10 cellular contexts compared by ENCODE assay signal in genomic region chr19:8343483-8343844, GRCh38. TPM values are rescaled to one million over a fixed set of nuclear protein-coding genes. Genes with fewer than 3 reads are reported as not detected.
DNase-seq lines count a peak whose midpoint lies in the region; ATAC-seq and TF ChIP-seq lines count a peak whose summit lies in the region.
"Had no signal": no experiment of that assay in that cellular context is flagged by ENCODE, and none has a peak within 500 bp of the region (broad histone marks: within the 10 kb centered on the region; RNA-seq: fewer than 3 reads in every experiment).

No MANE protein-coding gene starts in this region.

- no peaks in the 10 kb centered on the region for H3K9me3 ChIP-seq in thymus (ENCODE audit: control insufficient read depth)
- H3K9me3 ChIP-seq: adrenal gland had no signal

- no peaks in the 10 kb centered on the region for H3K36me3 ChIP-seq in thymus (ENCODE audit: control insufficient read depth, insufficient read depth)
- H3K36me3 ChIP-seq: adrenal gland had no signal

- H3K4me3 Mint-ChIP-seq in activated naive CD4-positive, alpha-beta T cell treated with anti-CD3 and anti-CD28 coated beads for 36 hours, result peak overlapping the region; percentile 73
- peak overlapping the region; percentile 77 for H3K4me3 Mint-ChIP-seq in activated naive CD8-positive, alpha-beta T cell treated with anti-CD3 and anti-CD28 coated beads for 36 hours
- peak overlapping the region; percentile 58 for H3K4me3 Mint-ChIP-seq in memory B cell

- peaks cover 38% of the 10 kb centered on the region for H3K27me3 ChIP-seq in thymus (ENCODE audit: control insufficient read depth, insufficient read depth)
- H3K27me3 ChIP-seq: adrenal gland had no signal

- H3K27ac Mint-ChIP-seq in activated naive CD4-positive, alpha-beta T cell treated with anti-CD3 and anti-CD28 coated beads for 36 hours, result no peak overlapping the region
- H3K27ac Mint-ChIP-seq in activated naive CD8-positive, alpha-beta T cell treated with anti-CD3 and anti-CD28 coated beads for 36 hours, result no peak overlapping the region
- no peak overlapping the region for H3K27ac Mint-ChIP-seq in memory B cell

- peaks cover 3% of the 10 kb centered on the region for H3K27me3 Mint-ChIP-seq in activated naive CD4-positive, alpha-beta T cell treated with anti-CD3 and anti-CD28 coated beads for 36 hours (ENCODE audit: low read depth)
- peaks cover 16% of the 10 kb centered on the region for H3K27me3 Mint-ChIP-seq in activated naive CD8-positive, alpha-beta T cell treated with anti-CD3 and anti-CD28 coated beads for 36 hours
- H3K27me3 Mint-ChIP-seq in memory B cell, result peaks cover 14% of the 10 kb centered on the region

- WGBS in thymus, result 50% methylated on average over 11 of the region's 11 CpGs

- peak overlapping the region; percentile 40 for H3K4me3 ChIP-seq in thymus (ENCODE audit: low read length)

- no peak overlapping the region for H3K27ac ChIP-seq in thymus (ENCODE audit: low read depth)

- no peak for ATAC-seq in memory B cell (ENCODE audit: low read depth)

- H3K4me1 ChIP-seq in thymus (ENCODE audit: control insufficient read depth, insufficient read depth, low read length), result peaks cover 3% of the 10 kb centered on the region

- no peaks in the 10 kb centered on the region for H3K36me3 Mint-ChIP-seq in activated naive CD4-positive, alpha-beta T cell treated with anti-CD3 and anti-CD28 coated beads for 36 hours (ENCODE audit: low read depth)
- no peaks in the 10 kb centered on the region for H3K36me3 Mint-ChIP-seq in activated naive CD8-positive, alpha-beta T cell treated with anti-CD3 and anti-CD28 coated beads for 36 hours
- no peaks in the 10 kb centered on the region for H3K36me3 Mint-ChIP-seq in memory B cell

- TF ChIP-seq CTCF in GM10266 (IDR thresholded peaks at IDR 0.05; ENCODE audit: control insufficient read depth, insufficient read depth, low read depth, missing control alignments), result no peak

- intact Hi-C loops in activated naive CD4-positive, alpha-beta T cell treated with anti-CD3 and anti-CD28 coated beads for 36 hours (cut with micrococcal nuclease), result loop anchor here (1.0 kb wide), 1 partner anchor 22 kb away; the partner anchor contains the start of genes NDUFA7 and RPS28

- H3K9me3 Mint-ChIP-seq in activated naive CD4-positive, alpha-beta T cell treated with anti-CD3 and anti-CD28 coated beads for 36 hours, result no peaks in the 10 kb centered on the region
- H3K9me3 Mint-ChIP-seq in activated naive CD8-positive, alpha-beta T cell treated with anti-CD3 and anti-CD28 coated beads for 36 hours, result no peaks in the 10 kb centered on the region
- H3K9me3 Mint-ChIP-seq in memory B cell, result no peaks in the 10 kb centered on the region

- H3K4me1 Mint-ChIP-seq in activated naive CD4-positive, alpha-beta T cell treated with anti-CD3 and anti-CD28 coated beads for 36 hours (ENCODE audit: low read depth), result peaks cover 4% of the 10 kb centered on the region
- H3K4me1 Mint-ChIP-seq in activated naive CD8-positive, alpha-beta T cell treated with anti-CD3 and anti-CD28 coated beads for 36 hours, result peaks cover 9% of the 10 kb centered on the region
- H3K4me1 Mint-ChIP-seq in memory B cell, result peaks cover 9% of the 10 kb centered on the region

- no peak for DNase-seq in activated naive CD4-positive, alpha-beta T cell treated with anti-CD3 and anti-CD28 coated beads for 36 hours
- no peak for DNase-seq in activated naive CD4-positive, alpha-beta T cell (lab: John Stamatoyannopoulos, UW)
- no peak for DNase-seq in activated naive CD8-positive, alpha-beta T cell treated with anti-CD3 and anti-CD28 coated beads for 36 hours
- DNase-seq in memory B cell (ENCODE audit: low spot score in 2 of 2) (no peak), amniotic stem cell (lab: John Stamatoyannopoulos, UW) (no peak), NCI-H748 treated with DMSO at 0.1 percent for 48 hours (lab: John Stamatoyannopoulos, UW) (no peak), GM10266 (ENCODE audit: extremely low spot score) (no peak)
- DNase-seq: NCI-H1417 treated with DMSO at 0.1 percent for 48 hours had no signal

- CTCF ChIA-PET in activated naive CD4-positive, alpha-beta T cell treated with anti-CD3 and anti-CD28 coated beads for 36 hours (lab: Charles Lee), result interaction anchor here (0.8 to 3.6 kb wide), 2 partner anchors 10 to 90 kb away, joined by 3 to 18 read pairs; no protein-coding TSS in a partner anchor

RNA-seq across cellular contexts. Expression of gene KANK3, which starts 0.4 kb away (rescaled TPM):
- under 1 TPM; 0.17 to 0.36 TPM for total RNA-seq in activated naive CD4-positive, alpha-beta T cell treated with anti-CD3 and anti-CD28 coated beads for 36 hours
- total RNA-seq in activated naive CD8-positive, alpha-beta T cell treated with anti-CD3 and anti-CD28 coated beads for 36 hours, result under 1 TPM; 0.47 to 0.64 TPM
- 6.0 TPM for polyA plus RNA-seq in thymus

RNA-seq across cellular contexts. Expression of gene ANGPTL4, which starts 20.5 kb away (rescaled TPM):
- total RNA-seq in activated naive CD4-positive, alpha-beta T cell treated with anti-CD3 and anti-CD28 coated beads for 36 hours, result not detected
- 1 to 10 TPM; 1.9 to 2.1 TPM for total RNA-seq in activated naive CD8-positive, alpha-beta T cell treated with anti-CD3 and anti-CD28 coated beads for 36 hours
- polyA plus RNA-seq in thymus, result 14.4 TPM

RNA-seq across cellular contexts. Expression of gene RPS28, which starts 22.2 kb away (rescaled TPM):
- 1,000 to 10,000 TPM; 2,814 to 3,007 TPM for total RNA-seq in activated naive CD4-positive, alpha-beta T cell treated with anti-CD3 and anti-CD28 coated beads for 36 hours
- 1,000 to 10,000 TPM; 2,304 to 2,331 TPM for total RNA-seq in activated naive CD8-positive, alpha-beta T cell treated with anti-CD3 and anti-CD28 coated beads for 36 hours
- 1,415 TPM for polyA plus RNA-seq in thymus

RNA-seq across cellular contexts. Expression of gene NDUFA7, which starts 22.3 kb away (rescaled TPM):
- total RNA-seq in activated naive CD4-positive, alpha-beta T cell treated with anti-CD3 and anti-CD28 coated beads for 36 hours, result 100 to 1,000 TPM in 1 of 2 experiments, 10 to 100 TPM in 1; 95.9 to 104 TPM
- 10 to 100 TPM; 78.0 to 84.8 TPM for total RNA-seq in activated naive CD8-positive, alpha-beta T cell treated with anti-CD3 and anti-CD28 coated beads for 36 hours
- polyA plus RNA-seq in thymus, result 110 TPM

RNA-seq across cellular contexts. Expression of gene CD320, which starts 35.3 kb away (rescaled TPM):
- total RNA-seq in activated naive CD4-positive, alpha-beta T cell treated with anti-CD3 and anti-CD28 coated beads for 36 hours, result 10 to 100 TPM; 37.6 to 40.1 TPM
- 10 to 100 TPM; 71.5 to 77.7 TPM for total RNA-seq in activated naive CD8-positive, alpha-beta T cell treated with anti-CD3 and anti-CD28 coated beads for 36 hours
- polyA plus RNA-seq in thymus, result 31.9 TPM
